1 cellular context compared by ENCODE assay signal in genomic region chr12:31959051-31959700, GRCh38.
TF ChIP-seq lines count a peak whose summit lies in the region.

Gene RESF1 (plus strand): TSS chr12:31959415. CDS start chr12:31980956, 21,541 bp downstream.

TF ChIP-seq in H1, 55 proteins besides CTCF, POLR2A, EP300 and RAD21 (continued from another document):
- TF ChIP-seq CHD7 (IDR thresholded peaks at IDR 0.05; ENCODE audit: insufficient replicate concordance, low read length) (no peak), YY1 (IDR thresholded peaks at IDR 0.05; ENCODE audit: low read depth, low read length) (0 out of 2 replicates have a peak, but pooled peaks have one; percentile 30), SRF (IDR thresholded peaks at IDR 0.05; ENCODE audit: low read depth, low read length) (no peak), SIN3A (conservative IDR thresholded peaks at IDR 0.05 in 1 of 2, IDR thresholded peaks at IDR 0.05 in 1 of 2; ENCODE audit: low read depth in 1 of 2, low read length in 2 of 2) (peak; percentile 13 to 31; a peak in 1 of 4 replicates), CTBP2 (IDR thresholded peaks at IDR 0.05; ENCODE audit: borderline replicate concordance, insufficient read depth, insufficient read length, low read length) (peak; percentile 69), EGR1 (IDR thresholded peaks at IDR 0.05; ENCODE audit: borderline replicate concordance, low read depth, low read length) (peak; percentile 81), BRCA1 (IDR thresholded peaks at IDR 0.05; ENCODE audit: low read depth, low read length) (no peak), JUN (IDR thresholded peaks at IDR 0.05; ENCODE audit: low read depth, low read length) (no peak), CHD2 (IDR thresholded peaks at IDR 0.05; ENCODE audit: low read length) (no peak), RXRA (IDR thresholded peaks at IDR 0.05; ENCODE audit: insufficient read depth, low read depth, low read length) (no peak), SP1 (IDR thresholded peaks at IDR 0.05; ENCODE audit: low read depth, low read length) (0 out of 2 replicates have a peak, but pooled peaks have one; percentile 37), ATF3 (IDR thresholded peaks at IDR 0.05; ENCODE audit: insufficient read depth, low read depth, low read length) (no peak), CHD1 (IDR thresholded peaks at IDR 0.05; ENCODE audit: low read depth, low read length) (no peak), RNF2 (IDR thresholded peaks at IDR 0.05; ENCODE audit: borderline replicate concordance, low read depth, low read length, missing control alignments, poor library complexity, severe bottlenecking) (no peak), EZH2 (IDR thresholded peaks at IDR 0.05; ENCODE audit: low read depth, low read length, severe bottlenecking) (no peak), KDM4A (IDR thresholded peaks at IDR 0.05; ENCODE audit: low read depth, low read length, severe bottlenecking) (peak; percentile 63), SAP30 (IDR thresholded peaks at IDR 0.05; ENCODE audit: insufficient read depth, insufficient replicate concordance, low read length) (no peak), HDAC6 (IDR thresholded peaks at IDR 0.05; ENCODE audit: low read depth, low read length) (no peak), BACH1 (IDR thresholded peaks at IDR 0.05; ENCODE audit: low read length) (peak; percentile 68), PHF8 (conservative IDR thresholded peaks at IDR 0.05; ENCODE audit: low read depth, low read length) (peak; percentile 61; the same call in 1 of the 2 replicates), ASH2L (IDR thresholded peaks at IDR 0.05; ENCODE audit: low read length) (peak; percentile 82), BCL11A (IDR thresholded peaks at IDR 0.05; ENCODE audit: low read depth in 2 of 2, low read length in 2 of 2) (no peak), POLR2AphosphoS5 (IDR thresholded peaks at IDR 0.05; ENCODE audit: low read depth, low read length) (peak; percentile 63; the same call in 1 of the 2 replicates), GTF2F1 (IDR thresholded peaks at IDR 0.05; ENCODE audit: borderline replicate concordance, low read depth, low read length) (peak; percentile 51; the same call in 1 of the 2 replicates), RFX5 (IDR thresholded peaks at IDR 0.05; ENCODE audit: borderline replicate concordance, low read depth, low read length) (no peak), RBBP5 (IDR thresholded peaks at IDR 0.05; ENCODE audit: borderline replicate concordance, low read depth, low read length) (no peak; the same call in 1 of the 2 replicates), USF2 (IDR thresholded peaks at IDR 0.05; ENCODE audit: low read length) (no peak), POU5F1 (IDR thresholded peaks at IDR 0.05; ENCODE audit: low read depth, low read length) (no peak), KDM1A (IDR thresholded peaks at IDR 0.05; ENCODE audit: borderline replicate concordance, low read length) (no peak), SIRT6 (IDR thresholded peaks at IDR 0.05; ENCODE audit: low read length) (no peak), TAF1 (IDR thresholded peaks at IDR 0.05; ENCODE audit: low read depth, low read length) (peak; percentile 85), CREB1 (IDR thresholded peaks at IDR 0.05) (peak; percentile 51), SP4 (IDR thresholded peaks at IDR 0.05; ENCODE audit: low read length) (0 out of 2 replicates have a peak, but pooled peaks have one; percentile 55), FOSL1 (IDR thresholded peaks at IDR 0.05; ENCODE audit: insufficient read depth, low read depth, low read length) (peak; percentile 93), TAF7 (optimal IDR thresholded peaks at IDR 0.05; ENCODE audit: borderline replicate concordance, low read depth, low read length) (peak; percentile 75), HDAC2 (IDR thresholded peaks at IDR 0.05; ENCODE audit: borderline replicate concordance in 1 of 2, low read depth in 2 of 2, low read length in 2 of 2) (no peak; a peak in 1 of 4 replicates), CBX8 (IDR thresholded peaks at IDR 0.05; ENCODE audit: borderline replicate concordance, low read depth, low read length) (no peak), GABPA (IDR thresholded peaks at IDR 0.05; ENCODE audit: borderline replicate concordance, insufficient read depth, low read length) (no peak), NANOG (IDR thresholded peaks at IDR 0.05; ENCODE audit: insufficient read depth, low read depth, low read length, poor library complexity, severe bottlenecking) (no peak)
